Comparison of ENCODE assay signal across 2 cellular contexts in the genomic region with DNA sequence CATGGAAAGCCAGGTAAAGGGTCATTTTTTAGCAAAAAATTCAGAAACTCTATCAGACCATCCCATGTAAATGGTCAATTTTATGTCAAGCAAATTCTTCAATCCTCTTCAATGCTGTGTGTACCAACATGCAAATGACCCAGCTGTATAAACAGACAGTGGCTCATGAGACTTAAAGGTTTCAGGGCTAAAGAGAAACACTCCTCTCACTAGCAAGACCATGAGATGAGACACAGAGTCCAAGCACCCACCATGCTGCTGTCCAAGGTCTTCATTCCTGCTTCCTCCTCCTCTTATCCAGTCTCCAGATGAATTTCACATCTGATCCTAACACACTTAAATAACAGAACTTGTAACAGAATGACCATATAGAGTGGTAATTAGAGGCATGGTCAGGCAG.
TF ChIP-seq lines count a peak whose summit lies in the region.

No MANE protein-coding gene starts in this region.

TF ChIP-seq in HepG2, 621 proteins besides CTCF, POLR2A, EP300 and RAD21:
- TF ChIP-seq, protein P1, sequence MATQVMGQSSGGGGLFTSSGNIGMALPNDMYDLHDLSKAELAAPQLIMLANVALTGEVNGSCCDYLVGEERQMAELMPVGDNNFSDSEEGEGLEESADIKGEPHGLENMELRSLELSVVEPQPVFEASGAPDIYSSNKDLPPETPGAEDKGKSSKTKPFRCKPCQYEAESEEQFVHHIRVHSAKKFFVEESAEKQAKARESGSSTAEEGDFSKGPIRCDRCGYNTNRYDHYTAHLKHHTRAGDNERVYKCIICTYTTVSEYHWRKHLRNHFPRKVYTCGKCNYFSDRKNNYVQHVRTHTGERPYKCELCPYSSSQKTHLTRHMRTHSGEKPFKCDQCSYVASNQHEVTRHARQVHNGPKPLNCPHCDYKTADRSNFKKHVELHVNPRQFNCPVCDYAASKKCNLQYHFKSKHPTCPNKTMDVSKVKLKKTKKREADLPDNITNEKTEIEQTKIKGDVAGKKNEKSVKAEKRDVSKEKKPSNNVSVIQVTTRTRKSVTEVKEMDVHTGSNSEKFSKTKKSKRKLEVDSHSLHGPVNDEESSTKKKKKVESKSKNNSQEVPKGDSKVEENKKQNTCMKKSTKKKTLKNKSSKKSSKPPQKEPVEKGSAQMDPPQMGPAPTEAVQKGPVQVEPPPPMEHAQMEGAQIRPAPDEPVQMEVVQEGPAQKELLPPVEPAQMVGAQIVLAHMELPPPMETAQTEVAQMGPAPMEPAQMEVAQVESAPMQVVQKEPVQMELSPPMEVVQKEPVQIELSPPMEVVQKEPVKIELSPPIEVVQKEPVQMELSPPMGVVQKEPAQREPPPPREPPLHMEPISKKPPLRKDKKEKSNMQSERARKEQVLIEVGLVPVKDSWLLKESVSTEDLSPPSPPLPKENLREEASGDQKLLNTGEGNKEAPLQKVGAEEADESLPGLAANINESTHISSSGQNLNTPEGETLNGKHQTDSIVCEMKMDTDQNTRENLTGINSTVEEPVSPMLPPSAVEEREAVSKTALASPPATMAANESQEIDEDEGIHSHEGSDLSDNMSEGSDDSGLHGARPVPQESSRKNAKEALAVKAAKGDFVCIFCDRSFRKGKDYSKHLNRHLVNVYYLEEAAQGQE (IDR thresholded peaks at IDR 0.05; ENCODE audit: borderline replicate concordance in 1 of 2, low read depth in 1 of 2, low read length in 2 of 2), result peak; percentile 24 to 86
- TF ChIP-seq, protein P2, sequence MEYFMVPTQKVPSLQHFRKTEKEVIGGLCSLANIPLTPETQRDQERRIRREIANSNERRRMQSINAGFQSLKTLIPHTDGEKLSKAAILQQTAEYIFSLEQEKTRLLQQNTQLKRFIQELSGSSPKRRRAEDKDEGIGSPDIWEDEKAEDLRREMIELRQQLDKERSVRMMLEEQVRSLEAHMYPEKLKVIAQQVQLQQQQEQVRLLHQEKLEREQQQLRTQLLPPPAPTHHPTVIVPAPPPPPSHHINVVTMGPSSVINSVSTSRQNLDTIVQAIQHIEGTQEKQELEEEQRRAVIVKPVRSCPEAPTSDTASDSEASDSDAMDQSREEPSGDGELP (IDR thresholded peaks at IDR 0.05; ENCODE audit: borderline replicate concordance, low read depth), result peak; percentile 51; the same call in 1 of the 2 replicates
- TF ChIP-seq MIER2 (CRISPR knock-in tag; IDR thresholded peaks at IDR 0.05) (peak; percentile 57; the same call in 1 of the 2 replicates), ZNF33A (CRISPR knock-in tag; IDR thresholded peaks at IDR 0.05; ENCODE audit: borderline replicate concordance) (no peak)
TF ChIP-seq in HepG2: peak in this region for 3.

TF ChIP-seq in HCT116, 20 proteins besides CTCF, POLR2A, EP300 and RAD21:
- TF ChIP-seq JUND (IDR thresholded peaks at IDR 0.05), result no peak
- TF ChIP-seq, protein P1 (IDR thresholded peaks at IDR 0.05; ENCODE audit: low read depth), result peak; percentile 7; the same call in 1 of the 2 replicates
